ENCODE assay signal across 8 cellular contexts in the genomic region with DNA sequence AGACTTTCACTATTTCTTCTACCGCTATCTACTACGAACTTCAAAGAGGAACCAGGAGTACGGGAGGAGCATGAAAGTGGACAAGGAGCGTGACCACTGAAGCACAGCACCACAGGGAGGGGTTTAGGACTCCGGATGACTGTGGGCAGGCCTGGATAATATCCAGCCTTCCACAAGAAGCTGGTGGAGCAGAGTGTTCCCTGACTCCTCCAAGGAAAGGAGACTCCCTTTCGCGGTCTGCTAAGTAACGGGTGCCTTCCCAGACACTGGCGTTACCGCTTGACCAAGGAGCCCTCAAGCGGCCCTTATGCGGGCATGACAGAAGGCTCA. TPM values are rescaled to one million over a fixed set of nuclear protein-coding genes. Genes with fewer than 3 reads are reported as not detected.
DNase-seq lines count a peak whose midpoint lies in the region; ATAC-seq and TF ChIP-seq lines count a peak whose summit lies in the region.
"Not testable (repeated sequence)": the region's sequence is repeated elsewhere in the genome, so short reads cannot be mapped to it uniquely, and the experiment has no call there.

No MANE protein-coding gene starts in this region.

- H3K4me1 ChIP-seq in ascending aorta, result peaks cover 6 to 32% of the 10 kb centered on the region in 2 donors
- H3K4me1 ChIP-seq in left lung, result peaks cover 7 to 22% of the 10 kb centered on the region in 2 donors
- peaks cover 44% of the 10 kb centered on the region for H3K4me1 ChIP-seq in suprapubic skin

- not testable (repeated sequence) for TF ChIP-seq CTCF in WTC11 (IDR thresholded peaks at IDR 0.05); ascending aorta (IDR thresholded peaks at IDR 0.05); left lung (IDR thresholded peaks at IDR 0.05); suprapubic skin (IDR thresholded peaks at IDR 0.05)

- intact Hi-C loops in ascending aorta (cut with DNase I), result not testable (repeated sequence)
- intact Hi-C loops in left lung (cut with DNase I), result loop anchor here in 1 of 2 donors (10.0 kb wide), 1 partner anchor 56 kb away; no protein-coding TSS in a partner anchor

- not testable (repeated sequence) for H3K4me1 Mint-ChIP-seq in WTC11
- H3K4me1 Mint-ChIP-seq in naive thymus-derived CD8-positive, alpha-beta T cell, result peaks cover 17 to 46% (median 37%) of the 10 kb centered on the region in 4 donors

- H3K27me3 ChIP-seq in ascending aorta, left lung, suprapubic skin: not testable (repeated sequence)

- H3K27ac Mint-ChIP-seq in WTC11, result peak overlapping the region; percentile 26; the same call in 1 of the 2 replicates
- peak overlapping the region in 6 of 10 donors; percentile 5 to 80 (median 52) for H3K27ac Mint-ChIP-seq in naive thymus-derived CD8-positive, alpha-beta T cell

- not testable (repeated sequence) for TF ChIP-seq POLR2A in suprapubic skin (IDR thresholded peaks at IDR 0.05)

- H3K9me3 Mint-ChIP-seq in WTC11; naive thymus-derived CD8-positive, alpha-beta T cell: not testable (repeated sequence)

- H3K27ac ChIP-seq in ascending aorta (peak overlapping the region; percentile 69 to 71), left lung (peak overlapping the region; percentile 24 to 50), suprapubic skin (peak overlapping the region; percentile 69)

- DNase-seq in ACHN (peak; percentile 33), glomerular visceral epithelial cell (ENCODE audit: extremely low spot score) (peak; percentile 54), renal cortical epithelial cell (ENCODE audit: low read depth) (peak; percentile 56)
- not testable (repeated sequence) for DNase-seq in WTC11 (ENCODE audit: low spot score); ascending aorta (ENCODE audit: low spot score in 2 of 2); left lung; naive thymus-derived CD8-positive, alpha-beta T cell; suprapubic skin (ENCODE audit: low spot score in 2 of 2)

- not testable (repeated sequence) for H3K9me3 ChIP-seq in ascending aorta, left lung, suprapubic skin

- not testable (repeated sequence) for TF ChIP-seq EP300 in suprapubic skin (IDR thresholded peaks at IDR 0.05)

- ATAC-seq in WTC11; left lung; naive thymus-derived CD8-positive, alpha-beta T cell: not testable (repeated sequence)

- CTCF ChIA-PET in WTC11 (lab: Charles Lee), result not testable (repeated sequence)

- POLR2A ChIA-PET in WTC11 (lab: Charles Lee); naive thymus-derived CD8-positive, alpha-beta T cell (lab: Charles Lee): not testable (repeated sequence)

- in situ Hi-C loops in ACHN (cut with HindIII; ENCODE audit: low pct_ligation_motif_present, low pct_unique_long_range_greater_than_20kb, low sequenced_read_pairs), result not testable (repeated sequence)

- H3K4me3 Mint-ChIP-seq in WTC11, result not testable (repeated sequence)
- peak overlapping the region in 8 of 10 donors; percentile 16 to 52 (median 31) for H3K4me3 Mint-ChIP-seq in naive thymus-derived CD8-positive, alpha-beta T cell

- WGBS in suprapubic skin, result 63% methylated on average over 11 of the region's 12 CpGs

- H3K36me3 Mint-ChIP-seq in WTC11, result not testable (repeated sequence)
- peaks cover 0 to 41% (median 9%) of the 10 kb centered on the region in 3 donors for H3K36me3 Mint-ChIP-seq in naive thymus-derived CD8-positive, alpha-beta T cell

- H3K36me3 ChIP-seq in ascending aorta, left lung, suprapubic skin: not testable (repeated sequence)

- not testable (repeated sequence) for H3K27me3 Mint-ChIP-seq in WTC11 (ENCODE audit: low read depth); naive thymus-derived CD8-positive, alpha-beta T cell

- not testable (repeated sequence) for H3K4me3 ChIP-seq in ascending aorta, left lung
- H3K4me3 ChIP-seq in suprapubic skin, result peak overlapping the region; percentile 2

RNA-seq across cellular contexts. Expression of a gene that starts 15.2 kb away (rescaled TPM):
- 25.9 to 26.8 TPM (median 26.4 TPM) in 3 replicates for total RNA-seq in WTC11 (2021)
- total RNA-seq in ascending aorta, result 107 TPM
- 10 to 100 TPM; 48.4 to 49.8 TPM for total RNA-seq in left lung
- 10 to 100 TPM; 32.6 to 35.6 TPM for total RNA-seq in naive thymus-derived CD8-positive, alpha-beta T cell
- 10 to 100 TPM; 22.6 to 28.2 (median 24.1) TPM for polyA plus RNA-seq in naive thymus-derived CD8-positive, alpha-beta T cell
- total RNA-seq in renal cortical epithelial cell, result 45.0 and 79.7 TPM in 2 replicates
- total RNA-seq in suprapubic skin, result 100 to 1,000 TPM; 103 to 166 (median 125) TPM

RNA-seq across cellular contexts. Expression of a gene that starts 44.5 kb away (rescaled TPM):
- total RNA-seq in WTC11 (2021) (15.7 to 21.2 TPM (median 15.9 TPM) in 3 replicates), ascending aorta (2.1 TPM), left lung (10 to 100 TPM; 17.1 to 21.0 TPM), renal cortical epithelial cell (5.1 and 5.6 TPM in 2 replicates), suprapubic skin (1 to 10 TPM; 1.9 to 5.6 (median 3.1) TPM)
- 10 to 100 TPM; 30.0 to 32.6 TPM for total RNA-seq in naive thymus-derived CD8-positive, alpha-beta T cell
- 10 to 100 TPM in 1 of 3 donors, 1 to 10 TPM in 2; 6.6 to 16.5 (median 9.0) TPM for polyA plus RNA-seq in naive thymus-derived CD8-positive, alpha-beta T cell

RNA-seq across cellular contexts. Expression of a gene that starts 44.7 kb away (rescaled TPM):
- total RNA-seq in WTC11 (2021), result 13.3 to 16.1 TPM (median 15.6 TPM) in 3 replicates
- total RNA-seq in ascending aorta, result 2.0 TPM
- 10 to 100 TPM; 10.3 to 11.0 TPM for total RNA-seq in left lung
- 1 to 10 TPM; 3.6 to 3.8 TPM for total RNA-seq in naive thymus-derived CD8-positive, alpha-beta T cell
- polyA plus RNA-seq in naive thymus-derived CD8-positive, alpha-beta T cell, result 1 to 10 TPM; 3.7 to 4.4 (median 3.9) TPM
- total RNA-seq in renal cortical epithelial cell, result 7.8 and 9.7 TPM in 2 replicates
- 1 to 10 TPM; 3.4 to 6.0 (median 3.8) TPM for total RNA-seq in suprapubic skin
